ENCODE assay signal across 1 cellular context in the genomic region with DNA sequence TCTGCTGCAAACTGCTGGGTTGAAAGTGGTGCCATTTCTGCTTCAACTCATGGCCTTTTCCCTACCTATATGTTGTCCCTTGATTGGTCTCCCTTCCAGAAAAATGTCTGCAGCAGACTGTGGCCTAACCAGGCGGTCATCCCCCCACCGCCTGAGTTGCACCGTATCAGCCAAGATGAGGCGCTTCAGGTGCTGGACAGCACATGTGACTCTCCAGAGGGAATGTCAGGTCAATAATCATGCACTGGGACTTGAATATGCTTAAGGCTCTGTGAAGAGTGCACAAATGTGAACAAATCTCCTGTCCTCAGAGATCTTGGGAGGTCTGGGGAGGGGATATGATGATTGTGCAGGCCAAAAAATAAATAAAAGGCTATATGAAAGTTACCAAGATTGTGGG.
TF ChIP-seq lines count a peak whose summit lies in the region.

No MANE protein-coding gene starts in this region.

TF ChIP-seq in Ishikawa, 13 proteins besides CTCF, POLR2A, EP300 and RAD21:
- TF ChIP-seq, protein P1, sequence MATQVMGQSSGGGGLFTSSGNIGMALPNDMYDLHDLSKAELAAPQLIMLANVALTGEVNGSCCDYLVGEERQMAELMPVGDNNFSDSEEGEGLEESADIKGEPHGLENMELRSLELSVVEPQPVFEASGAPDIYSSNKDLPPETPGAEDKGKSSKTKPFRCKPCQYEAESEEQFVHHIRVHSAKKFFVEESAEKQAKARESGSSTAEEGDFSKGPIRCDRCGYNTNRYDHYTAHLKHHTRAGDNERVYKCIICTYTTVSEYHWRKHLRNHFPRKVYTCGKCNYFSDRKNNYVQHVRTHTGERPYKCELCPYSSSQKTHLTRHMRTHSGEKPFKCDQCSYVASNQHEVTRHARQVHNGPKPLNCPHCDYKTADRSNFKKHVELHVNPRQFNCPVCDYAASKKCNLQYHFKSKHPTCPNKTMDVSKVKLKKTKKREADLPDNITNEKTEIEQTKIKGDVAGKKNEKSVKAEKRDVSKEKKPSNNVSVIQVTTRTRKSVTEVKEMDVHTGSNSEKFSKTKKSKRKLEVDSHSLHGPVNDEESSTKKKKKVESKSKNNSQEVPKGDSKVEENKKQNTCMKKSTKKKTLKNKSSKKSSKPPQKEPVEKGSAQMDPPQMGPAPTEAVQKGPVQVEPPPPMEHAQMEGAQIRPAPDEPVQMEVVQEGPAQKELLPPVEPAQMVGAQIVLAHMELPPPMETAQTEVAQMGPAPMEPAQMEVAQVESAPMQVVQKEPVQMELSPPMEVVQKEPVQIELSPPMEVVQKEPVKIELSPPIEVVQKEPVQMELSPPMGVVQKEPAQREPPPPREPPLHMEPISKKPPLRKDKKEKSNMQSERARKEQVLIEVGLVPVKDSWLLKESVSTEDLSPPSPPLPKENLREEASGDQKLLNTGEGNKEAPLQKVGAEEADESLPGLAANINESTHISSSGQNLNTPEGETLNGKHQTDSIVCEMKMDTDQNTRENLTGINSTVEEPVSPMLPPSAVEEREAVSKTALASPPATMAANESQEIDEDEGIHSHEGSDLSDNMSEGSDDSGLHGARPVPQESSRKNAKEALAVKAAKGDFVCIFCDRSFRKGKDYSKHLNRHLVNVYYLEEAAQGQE (IDR thresholded peaks at IDR 0.05; ENCODE audit: low read depth) = peak; percentile 12; the same call in 1 of the 2 replicates
- TF ChIP-seq, protein P2, sequence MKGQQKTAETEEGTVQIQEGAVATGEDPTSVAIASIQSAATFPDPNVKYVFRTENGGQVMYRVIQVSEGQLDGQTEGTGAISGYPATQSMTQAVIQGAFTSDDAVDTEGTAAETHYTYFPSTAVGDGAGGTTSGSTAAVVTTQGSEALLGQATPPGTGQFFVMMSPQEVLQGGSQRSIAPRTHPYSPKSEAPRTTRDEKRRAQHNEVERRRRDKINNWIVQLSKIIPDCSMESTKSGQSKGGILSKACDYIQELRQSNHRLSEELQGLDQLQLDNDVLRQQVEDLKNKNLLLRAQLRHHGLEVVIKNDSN (IDR thresholded peaks at IDR 0.05) = no peak
